In the genomic region with DNA sequence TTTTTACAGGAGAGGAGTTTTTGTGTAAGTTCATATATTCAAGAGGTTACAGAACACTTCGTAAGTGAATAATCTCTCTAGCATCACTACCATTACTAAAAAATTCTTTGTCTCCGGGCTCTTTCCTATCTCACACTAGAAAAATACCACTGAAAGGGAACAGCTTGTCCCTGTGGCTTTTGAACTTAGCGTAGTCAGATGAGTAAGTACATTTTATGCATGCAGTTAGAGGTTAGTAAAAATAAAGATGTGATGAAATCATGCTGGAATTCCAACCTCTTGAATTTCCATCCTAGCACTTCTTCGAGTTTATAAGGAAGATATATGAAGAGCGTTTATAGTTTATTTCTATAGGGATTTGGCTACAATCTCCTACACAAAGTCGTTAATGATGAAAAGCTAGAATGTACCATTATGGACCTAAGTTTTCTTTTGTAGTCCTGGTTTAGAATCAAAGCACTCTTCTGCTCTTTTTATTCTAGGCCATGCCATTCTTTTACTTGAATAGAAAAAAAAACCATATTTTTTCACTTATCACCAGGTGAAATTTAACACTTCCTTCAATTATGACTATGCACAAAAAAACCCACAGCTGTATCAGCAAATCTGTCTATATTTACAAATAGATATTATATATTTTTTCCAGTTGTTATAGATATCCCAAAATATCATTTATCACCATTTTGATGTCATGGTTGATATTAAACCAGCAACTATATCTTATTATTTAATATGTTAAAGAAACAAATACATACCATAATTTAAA, we compare ENCODE assay signal across 17 cellular contexts.
A peak's percentile ranks its signal among the peaks of the same experiment; 100 is the strongest.
DNase-seq lines count a peak whose midpoint lies in the region; ATAC-seq and TF ChIP-seq lines count a peak whose summit lies in the region.
"Had no signal": no experiment of that assay in that cellular context is flagged by ENCODE, and none has a peak within 500 bp of the region (broad histone marks: within the 10 kb centered on the region; RNA-seq: fewer than 3 reads in every experiment).

No MANE protein-coding gene starts in this region.

- H3K36me3 ChIP-seq in heart left ventricle, result no peaks in the 10 kb centered on the region
- no peaks in the 10 kb centered on the region for H3K36me3 ChIP-seq in right atrium auricular region
- no peaks in the 10 kb centered on the region for H3K36me3 ChIP-seq in suprapubic skin
- H3K36me3 ChIP-seq: ascending aorta had no signal

- no peaks in the 10 kb centered on the region for H3K27me3 ChIP-seq in heart left ventricle
- no peaks in the 10 kb centered on the region for H3K27me3 ChIP-seq in right atrium auricular region
- H3K27me3 ChIP-seq in right cardiac atrium (ENCODE audit: control insufficient read depth, insufficient read depth), result no peaks in the 10 kb centered on the region
- no peaks in the 10 kb centered on the region for H3K27me3 ChIP-seq in suprapubic skin
- H3K27me3 ChIP-seq: ascending aorta had no signal

- H3K4me3 ChIP-seq in heart left ventricle (no peak overlapping the region), right atrium auricular region (no peak overlapping the region), right cardiac atrium (ENCODE audit: low read length) (no peak overlapping the region), suprapubic skin (no peak overlapping the region)
- H3K4me3 ChIP-seq: ascending aorta had no signal

- TF ChIP-seq CTCF in heart left ventricle (IDR thresholded peaks at IDR 0.05), result no peak
- no peak for TF ChIP-seq CTCF in right atrium auricular region (IDR thresholded peaks at IDR 0.05)
- no peak for TF ChIP-seq CTCF in suprapubic skin (IDR thresholded peaks at IDR 0.05)

- H3K27ac ChIP-seq in heart left ventricle (no peak overlapping the region), right atrium auricular region (peak overlapping the region in 1 of 2 donors; percentile 80), right cardiac atrium (ENCODE audit: low read length) (no peak overlapping the region), suprapubic skin (no peak overlapping the region)
- H3K27ac ChIP-seq: ascending aorta, epithelial cell of prostate had no signal

- DNase-seq in heart left ventricle, result no peak
- no peak for DNase-seq in right atrium auricular region (ENCODE audit: low spot score)
- peak; percentile 90 for DNase-seq in astrocyte of the hippocampus (ENCODE audit: low read depth, low spot score)
- DNase-seq in right cardiac atrium, result no peak
- DNase-seq in suprapubic skin (ENCODE audit: low spot score in 2 of 2), result no peak
- DNase-seq in stimulated activated CD4-positive, alpha-beta T cell treated with anti-CD3 and anti-CD28 coated beads, Interleukin-4, amount 100 ng/mL, for 24 hours, result no peak
- no peak for DNase-seq in DMS53 (lab: John Stamatoyannopoulos, UW)
- DNase-seq in medulla oblongata (ENCODE audit: extremely low spot score), result no peak
- DNase-seq: activated CD4-positive, alpha-beta T cell treated with anti-CD3 and anti-CD28 coated beads for 48 hours; KG1; NCI-H2029; stimulated activated CD4-positive, alpha-beta T cell treated with anti-CD3 and anti-CD28 coated beads, Interleukin-15, amount 100 ng/mL, for 24 hours; stimulated activated CD8-positive, alpha-beta memory T cell treated with anti-CD3 and anti-CD28 coated beads, Interleukin-4, amount 100 ng/mL, for 48 hours; T-helper 1 cell had no signal

- H3K4me1 ChIP-seq in heart left ventricle (peaks cover 0 to 3% (median 0%) of the 10 kb centered on the region in 12 donors), right atrium auricular region (no peaks in the 10 kb centered on the region), right cardiac atrium (ENCODE audit: control insufficient read depth, insufficient read depth, low read length) (no peaks in the 10 kb centered on the region), suprapubic skin (no peaks in the 10 kb centered on the region)
- H3K4me1 ChIP-seq: ascending aorta had no signal

- 29 to 40% (median 33%) methylated on average over 6 of the region's 6 CpGs for WGBS in heart left ventricle, 4 donors
- WGBS in right cardiac atrium, result 30% methylated on average over 6 of the region's 6 CpGs
- WGBS in suprapubic skin, result 72% methylated on average over 6 of the region's 6 CpGs

- no peak for TF ChIP-seq POLR2A in heart left ventricle (IDR thresholded peaks at IDR 0.05)
- no peak for TF ChIP-seq POLR2A in suprapubic skin (IDR thresholded peaks at IDR 0.05)

- H3K9me3 ChIP-seq in heart left ventricle, result peaks cover 0 to under 1% (median 0%) of the 10 kb centered on the region in 12 donors
- H3K9me3 ChIP-seq in right atrium auricular region, result no peaks in the 10 kb centered on the region
- no peaks in the 10 kb centered on the region for H3K9me3 ChIP-seq in right cardiac atrium (ENCODE audit: control insufficient read depth, low read length)
- no peaks in the 10 kb centered on the region for H3K9me3 ChIP-seq in suprapubic skin
- H3K9me3 ChIP-seq: ascending aorta had no signal

- peak; percentile 67 to 83 (median 80) for ATAC-seq in heart left ventricle
- peak; percentile 64 to 74 for ATAC-seq in right cardiac atrium
- ATAC-seq: HCT116 had no signal

- intact Hi-C loops in heart left ventricle (cut with DNase I), result no loop called here
- intact Hi-C loops in right cardiac atrium (cut with DNase I), result no loop called here

- TF ChIP-seq EP300 in suprapubic skin (IDR thresholded peaks at IDR 0.05), result peak; percentile 61
